Comparison of ENCODE assay signal across 21 cellular contexts in the genomic region with DNA sequence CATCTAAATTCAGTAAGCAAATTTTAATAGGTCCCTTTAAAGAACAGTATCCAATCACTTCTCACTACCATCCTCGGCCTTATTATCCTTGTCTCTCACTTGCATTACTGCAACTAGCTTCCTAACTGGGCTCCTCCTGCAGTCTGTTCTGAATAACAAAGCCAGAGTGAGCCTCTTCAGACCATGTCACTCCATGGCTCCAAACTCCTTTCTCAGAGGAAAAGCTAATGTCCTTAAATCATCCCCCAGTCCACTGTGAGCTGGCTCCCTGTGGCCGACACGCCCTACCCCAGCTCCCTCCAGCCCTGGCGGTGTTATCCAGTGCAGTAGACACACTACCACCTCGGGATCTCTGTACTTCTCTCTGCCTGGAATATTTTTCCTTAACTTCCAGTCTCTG.
A peak's percentile ranks its signal among the peaks of the same experiment; 100 is the strongest.
DNase-seq lines count a peak whose midpoint lies in the region; ATAC-seq, FAIRE-seq and TF ChIP-seq lines count a peak whose summit lies in the region.
"Had no signal": no experiment of that assay in that cellular context is flagged by ENCODE, and none has a peak within 500 bp of the region (broad histone marks: within the 10 kb centered on the region; RNA-seq: fewer than 3 reads in every experiment).

No MANE protein-coding gene starts in this region.

- no peak for ATAC-seq in stimulated activated naive CD8-positive, alpha-beta T cell treated with anti-CD3 and anti-CD28 coated beads, Interleukin-15, Interleukin-2, amounts not matched to agents 100 U/mL and 50 U/mL, for 24 hours

- peaks cover 42% of the 10 kb centered on the region for H3K36me3 Mint-ChIP-seq in neural progenitor cell

- no peak overlapping the region for H3K4me3 Mint-ChIP-seq in neural progenitor cell

- H3K4me1 Mint-ChIP-seq in neural progenitor cell: peaks cover 5% of the 10 kb centered on the region

- H3K27me3 Mint-ChIP-seq in neural progenitor cell (ENCODE audit: insufficient read depth, low read depth): peaks cover 2% of the 10 kb centered on the region

- no peaks in the 10 kb centered on the region for H3K79me2 ChIP-seq in neural progenitor cell (ENCODE audit: low read depth)

- peak; percentile 6 for DNase-seq in NCI-H82 (lab: John Stamatoyannopoulos, UW)
- no peak for DNase-seq in NCI-H82 treated with DMSO at 0.1 percent for 48 hours (lab: John Stamatoyannopoulos, UW; ENCODE audit: unreplicated experiment)
- DNase-seq in NT2/D1 (ENCODE audit: low read depth, low spot score): peak; percentile 55
- peak; percentile 38 for DNase-seq in iPS DF 4.7 (ENCODE audit: extremely low read depth, low spot score)
- peak; percentile 67 for DNase-seq in neural progenitor cell (ENCODE audit: low spot score)
- no peak for DNase-seq in small intestine
- DNase-seq in stimulated activated naive CD8-positive, alpha-beta T cell treated with anti-CD3 and anti-CD28 coated beads, Interleukin-15, Interleukin-2, amounts not matched to agents 100 U/mL and 50 U/mL, for 24 hours: no peak
- DNase-seq in HT-29 (ENCODE audit: low spot score): no peak
- DNase-seq: activated CD4-positive, alpha-beta T cell treated with anti-CD3 and anti-CD28 coated beads, Interleukin-2, amount 50 U/mL, for 48 hours; adrenal gland; caudate nucleus; DMS153; effector CD8-positive, alpha-beta T cell; heart left ventricle; Kasumi-1; NCI-H1105; psoas muscle had no signal

- WGBS in small intestine, 3 donors: 87 to 92% (median 90%) methylated on average over 5 of the region's 5 CpGs

- no peak overlapping the region for H2AFZ ChIP-seq in neural progenitor cell (replicated peaks)

- H3K4me2 ChIP-seq in neural progenitor cell: peak overlapping the region; percentile 30
- H3K4me2 ChIP-seq: BLaER1 treated with 17β-estradiol and CSF1 and Interleukin-3, amounts not matched to agents 10 nM and 100 nM had no signal

- peaks cover 14% of the 10 kb centered on the region for H4K20me1 ChIP-seq in neural progenitor cell (ENCODE audit: low read depth)

- H3K36me3 ChIP-seq in NT2/D1 (ENCODE audit: insufficient read depth, insufficient read length, low read length): peaks cover 27% of the 10 kb centered on the region
- peaks cover 22% of the 10 kb centered on the region for H3K36me3 ChIP-seq in neural progenitor cell
- peaks cover 6 to 21% of the 10 kb centered on the region in 2 donors for H3K36me3 ChIP-seq in small intestine (ENCODE audit: control insufficient read depth in 2 of 2, insufficient read depth in 2 of 2, low read length in 2 of 2)

- no peaks in the 10 kb centered on the region for H3K9me3 Mint-ChIP-seq in neural progenitor cell

- H3K9me3 ChIP-seq in NT2/D1 (ENCODE audit: insufficient read depth, low read length): 0 out of 2 replicates have a peak, but pooled peaks cover 6% of the 10 kb centered on the region
- no peaks in the 10 kb centered on the region for H3K9me3 ChIP-seq in neural progenitor cell (ENCODE audit: low read depth)
- H3K9me3 ChIP-seq in small intestine (ENCODE audit: control insufficient read depth, low read depth): no peaks in the 10 kb centered on the region
- H3K9me3 ChIP-seq: adrenal gland; BLaER1 treated with 17β-estradiol and CSF1 and Interleukin-3, amounts not matched to agents 10 nM and 100 nM; heart left ventricle; psoas muscle had no signal

- no peaks in the 10 kb centered on the region for H3K27me3 ChIP-seq in NT2/D1 (ENCODE audit: insufficient read depth, insufficient read length)
- H3K27me3 ChIP-seq in neural progenitor cell: no peaks in the 10 kb centered on the region
- H3K27me3 ChIP-seq in small intestine (ENCODE audit: control insufficient read depth in 2 of 2, insufficient read depth in 2 of 2, low read length in 2 of 2): no peaks in the 10 kb centered on the region
- H3K27me3 ChIP-seq: adrenal gland; BLaER1 treated with 17β-estradiol and CSF1 and Interleukin-3, amounts not matched to agents 10 nM and 100 nM; heart left ventricle had no signal

- H3K4me1 ChIP-seq in NT2/D1 (ENCODE audit: insufficient read depth, insufficient read length): no peaks in the 10 kb centered on the region
- H3K4me1 ChIP-seq in neural progenitor cell: peaks cover 11% of the 10 kb centered on the region
- no peaks in the 10 kb centered on the region for H3K4me1 ChIP-seq in small intestine (ENCODE audit: control insufficient read depth in 2 of 2, insufficient read depth in 1 of 2, low read depth in 1 of 2, low read length in 1 of 2)
- H3K4me1 ChIP-seq: psoas muscle had no signal

- H3F3A ChIP-seq in neural progenitor cell (ENCODE audit: low read depth): peaks cover 40% of the 10 kb centered on the region

- H3K4me3 ChIP-seq in NT2/D1 (ENCODE audit: insufficient read length, low read depth): no peak overlapping the region
- no peak overlapping the region for H3K4me3 ChIP-seq in neural progenitor cell
- H3K4me3 ChIP-seq in small intestine (ENCODE audit: low read depth in 1 of 2, low read length in 2 of 2): no peak overlapping the region
- H3K4me3 ChIP-seq: adrenal gland; BLaER1 treated with 17β-estradiol and CSF1 and Interleukin-3, amounts not matched to agents 10 nM and 100 nM; heart left ventricle; psoas muscle; SK-N-MC had no signal

- no peak for TF ChIP-seq CTCF in neural progenitor cell (IDR thresholded peaks at IDR 0.05)

- H3K27ac ChIP-seq in neural progenitor cell (peak overlapping the region; percentile 39), small intestine (ENCODE audit: low read depth in 1 of 2, low read length in 1 of 2) (no peak overlapping the region)
- H3K27ac ChIP-seq: 22Rv1; adrenal gland; BLaER1 treated with 17β-estradiol and CSF1 and Interleukin-3, amounts not matched to agents 10 nM and 100 nM; heart left ventricle; psoas muscle; SK-N-MC had no signal

- no peak for FAIRE-seq in small intestine (lab: Jason Lieb, UNC)
- FAIRE-seq: H54 had no signal

- no peak overlapping the region for H3K9ac ChIP-seq in NT2/D1 (ENCODE audit: insufficient read length, low read depth)
- no peak overlapping the region for H3K9ac ChIP-seq in neural progenitor cell
- H3K9ac ChIP-seq: BLaER1 treated with 17β-estradiol and CSF1 and Interleukin-3, amounts not matched to agents 10 nM and 100 nM had no signal

- peak overlapping the region; percentile 3 for H3K27ac Mint-ChIP-seq in neural progenitor cell

Comparison
In these comparisons a context has a peak if more than half of its experiments do, and no peak if none do; other contexts are left out.
1. DNase-seq: peak in NCI-H82 (single experiment), NT2/D1 (single experiment), iPS DF 4.7 (single experiment) and neural progenitor cell (single experiment); none in NCI-H82 treated with DMSO at 0.1 percent for 48 hours (single experiment), small intestine (single experiment), stimulated activated naive CD8-positive, alpha-beta T cell treated with anti-CD3 and anti-CD28 coated beads, Interleukin-15, Interleukin-2, amounts not matched to agents 100 U/mL and 50 U/mL, for 24 hours (single experiment) and HT-29 (single experiment).